ENCODE assay signal across 5 cellular contexts in the genomic region with DNA sequence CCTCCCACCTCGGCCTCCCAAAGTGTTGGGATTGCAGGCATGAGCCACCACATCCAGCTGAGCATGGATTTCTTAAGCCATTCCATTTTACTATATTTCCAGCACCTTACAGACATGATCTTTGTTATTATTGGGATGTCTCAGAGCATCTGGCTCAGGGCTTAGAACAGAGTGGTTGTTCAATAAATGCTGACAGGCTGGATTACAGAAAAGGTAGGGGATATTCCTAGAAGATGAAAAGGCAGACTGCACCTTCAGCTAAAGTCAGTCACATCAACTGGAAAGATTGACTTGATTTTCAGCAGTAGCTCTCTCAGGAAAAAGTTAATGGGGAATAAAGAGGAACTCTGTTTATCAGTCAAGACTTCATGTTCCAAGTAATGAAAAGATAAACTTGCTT.
"Had no signal": no experiment of that assay in that cellular context is flagged by ENCODE, and none has a peak within 500 bp of the region (broad histone marks: within the 10 kb centered on the region; RNA-seq: fewer than 3 reads in every experiment).

No MANE protein-coding gene starts in this region.

- DNase-seq: IMR-90, KBM-7 had no signal

- H3K27ac ChIP-seq: HL-60 had no signal

- FAIRE-seq: HTR-8/SVneo had no signal

- H3K4me3 ChIP-seq: K562 had no signal
